In the genomic region with DNA sequence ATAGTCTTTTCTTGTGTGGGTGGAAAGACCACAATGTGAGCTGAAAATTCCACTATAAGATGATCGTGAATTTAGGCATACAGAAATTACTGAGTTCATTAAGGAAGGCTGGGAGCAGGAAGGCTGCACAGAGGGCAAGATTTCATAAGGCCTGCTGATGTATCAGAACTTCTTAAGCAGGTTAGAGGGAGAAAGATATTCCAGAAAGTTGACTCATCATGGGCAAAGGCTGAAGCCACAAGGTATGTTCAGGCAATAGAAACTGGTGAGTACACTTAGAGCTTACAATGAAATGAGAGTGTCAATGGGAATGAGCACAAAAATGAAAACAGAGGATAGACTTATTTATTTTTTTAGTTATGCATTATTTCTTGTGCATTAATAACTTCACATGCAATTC, we compare ENCODE assay signal across 19 cellular contexts.
"Had no signal": no experiment of that assay in that cellular context is flagged by ENCODE, and none has a peak within 500 bp of the region (broad histone marks: within the 10 kb centered on the region; RNA-seq: fewer than 3 reads in every experiment).

No MANE protein-coding gene starts in this region.

- H3K4me3 ChIP-seq: esophagus muscularis mucosa, lower lobe of right lung, prostate gland, right lobe of liver, smooth muscle cell had no signal

- H3K27me3 ChIP-seq: esophagus muscularis mucosa, right lobe of liver had no signal

- H3K27ac ChIP-seq: esophagus muscularis mucosa, lower lobe of right lung, prostate gland, right lobe of liver had no signal

- ATAC-seq: activated CD8-positive, alpha-beta memory T cell treated with anti-CD3 and anti-CD28 coated beads, Interleukin-2, amount 10 ng/mL, durations not matched to agents 7 days and 5 days; lower lobe of right lung; right lobe of liver; stimulated activated naive CD8-positive, alpha-beta T cell treated with anti-CD3 and anti-CD28 coated beads, Interleukin-15, Interleukin-2, amounts not matched to agents 100 U/mL and 50 U/mL, for 24 hours had no signal

- H3K9me3 ChIP-seq: esophagus muscularis mucosa, lower lobe of right lung, prostate gland, right lobe of liver had no signal

- H3K4me2 ChIP-seq: smooth muscle cell had no signal

- H3K36me3 ChIP-seq: esophagus muscularis mucosa, lower lobe of right lung, prostate gland, right lobe of liver had no signal

- H3K4me1 ChIP-seq: esophagus muscularis mucosa, lower lobe of right lung, prostate gland, right lobe of liver had no signal

- DNase-seq: activated CD4-positive, alpha-beta T cell treated with anti-CD3 and anti-CD28 coated beads, Interleukin-2, amount 50 U/mL, for 4 hours; activated CD4-positive, CD25-positive, alpha-beta regulatory T cell treated with anti-CD3 and anti-CD28 coated beads, Interleukin-2, amount 50 U/mL, for 72 hours; activated CD8-positive, alpha-beta memory T cell treated with anti-CD3 and anti-CD28 coated beads, Interleukin-2, amount 10 ng/mL, durations not matched to agents 7 days and 5 days; activated naive CD4-positive, alpha-beta T cell treated with anti-CD3 and anti-CD28 coated beads for 36 hours; activated T-cell treated with anti-CD3 and anti-CD28 coated beads, Interleukin-2, amount 50 U/mL, for 1 hour; caudate nucleus; glutamatergic neuron; left cardiac atrium; lower lobe of right lung; midbrain; right lobe of liver; stimulated activated naive CD8-positive, alpha-beta T cell treated with anti-CD3 and anti-CD28 coated beads, Interleukin-15, Interleukin-2, amounts not matched to agents 100 U/mL and 50 U/mL, for 24 hours; SW 1271; trophoblast cell had no signal

- FAIRE-seq: astrocyte, colon had no signal
